ENCODE assay signal across 11 cellular contexts in the genomic region with DNA sequence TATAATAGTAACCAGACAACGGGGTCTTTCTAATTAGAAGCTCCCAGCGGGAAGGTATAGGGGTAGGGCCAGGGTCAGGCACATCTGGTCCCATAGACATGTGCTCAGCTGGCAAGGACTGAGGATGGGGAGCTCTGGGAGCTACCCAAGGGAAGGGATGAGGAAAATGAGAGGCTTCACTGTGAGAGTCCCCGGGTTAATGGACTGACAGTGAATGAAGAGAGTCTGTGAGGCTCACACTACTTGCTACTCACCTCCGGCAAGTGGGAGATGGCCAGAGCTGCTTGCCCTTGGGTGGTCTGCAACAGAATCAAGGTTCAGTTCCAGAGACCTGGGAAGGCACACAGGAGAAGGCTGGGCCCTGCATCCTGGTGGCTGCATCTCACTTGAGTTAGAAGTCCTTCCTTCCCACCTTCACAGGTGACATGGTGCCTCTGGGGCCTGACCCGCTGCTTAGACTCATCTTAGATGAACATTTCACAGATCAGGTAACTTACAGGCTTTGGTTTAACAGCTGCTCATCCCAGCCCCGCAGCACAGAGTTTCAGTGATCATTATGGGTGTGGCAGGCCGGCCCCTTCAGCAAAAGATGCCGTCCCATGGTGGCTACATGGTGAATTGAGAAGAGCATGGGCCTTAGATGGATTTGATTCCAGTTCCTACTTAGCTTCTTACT. TPM values are rescaled to one million over a fixed set of nuclear protein-coding genes. Genes with fewer than 3 reads are reported as not detected.
DNase-seq lines count a peak whose midpoint lies in the region; ATAC-seq and TF ChIP-seq lines count a peak whose summit lies in the region.
"Had no signal": no experiment of that assay in that cellular context is flagged by ENCODE, and none has a peak within 500 bp of the region (broad histone marks: within the 10 kb centered on the region; RNA-seq: fewer than 3 reads in every experiment).

No MANE protein-coding gene starts in this region.

- H3K9ac ChIP-seq in BLaER1 treated with 17β-estradiol and CSF1 and Interleukin-3, amounts not matched to agents 10 nM and 100 nM, result peak overlapping the region; percentile 73 to 86 (median 79)

- CTCF ChIA-PET in naive thymus-derived CD4-positive, alpha-beta T cell (lab: Charles Lee), result interaction anchor here (0.6 to 15.4 kb wide), 8 partner anchors 10 to 251 kb away, joined by 3 to 424 read pairs (median 6); a partner anchor contains a TSS
- CTCF ChIA-PET in WTC11 (lab: Charles Lee), result interaction anchor here (0.7 to 2.6 kb wide), 6 partner anchors 11 to 101 kb away, joined by 3 to 18 read pairs (median 8); a partner anchor contains a TSS

- ATAC-seq in GM21526 (IDR thresholded peaks at IDR 0.05; ENCODE audit: low FRiP score, unreplicated experiment), result peak; percentile 20
- ATAC-seq in activated T-helper 17 cell treated with anti-CD3 and anti-CD28 coated beads, Interleukin-2, amount 50 U/mL, for 72 hours (replicated peaks), result no peak
- ATAC-seq in naive thymus-derived CD4-positive, alpha-beta T cell, result no peak
- ATAC-seq in WTC11, result no peak
- no peak for ATAC-seq in HG02852 (IDR thresholded peaks at IDR 0.05; ENCODE audit: unreplicated experiment)

- no peaks in the 10 kb centered on the region for H3K27me3 Mint-ChIP-seq in activated T-helper 17 cell treated with anti-CD3 and anti-CD28 coated beads, Interleukin-2, amount 50 U/mL, for 72 hours
- H3K27me3 Mint-ChIP-seq in naive thymus-derived CD4-positive, alpha-beta T cell, result no peaks in the 10 kb centered on the region
- H3K27me3 Mint-ChIP-seq in WTC11 (ENCODE audit: low read depth), result no peaks in the 10 kb centered on the region

- DNase-seq in naive thymus-derived CD4-positive, alpha-beta T cell, result peak in 1 of 9 donors; percentile 14
- no peak for DNase-seq in activated CD4-positive, CD25-positive, alpha-beta regulatory T cell treated with anti-CD3 and anti-CD28 coated beads, Interleukin-2, amount 50 U/mL, for 72 hours
- DNase-seq in WTC11 (ENCODE audit: low spot score), result no peak
- no peak for DNase-seq in GM19238 (ENCODE audit: insufficient read length, low spot score)
- DNase-seq: NCI-H748 treated with DMSO at 0.1 percent for 48 hours had no signal

- H3K27ac ChIP-seq in BLaER1 treated with 17β-estradiol and CSF1 and Interleukin-3, amounts not matched to agents 10 nM and 100 nM, result peak overlapping the region; percentile 88 to 97 (median 95)
- H3K27ac ChIP-seq in naive thymus-derived CD4-positive, alpha-beta T cell (ENCODE audit: low read depth, low read length), result peak overlapping the region; percentile 90

- peaks cover 76% of the 10 kb centered on the region for H3K4me1 Mint-ChIP-seq in activated T-helper 17 cell treated with anti-CD3 and anti-CD28 coated beads, Interleukin-2, amount 50 U/mL, for 72 hours
- peaks cover 68 to 94% (median 91%) of the 10 kb centered on the region in 7 donors for H3K4me1 Mint-ChIP-seq in naive thymus-derived CD4-positive, alpha-beta T cell
- H3K4me1 Mint-ChIP-seq in WTC11, result peaks cover 4% of the 10 kb centered on the region

- H3K27me3 ChIP-seq in BLaER1 treated with 17β-estradiol and CSF1 and Interleukin-3, amounts not matched to agents 10 nM and 100 nM, result no peaks in the 10 kb centered on the region
- no peaks in the 10 kb centered on the region for H3K27me3 ChIP-seq in naive thymus-derived CD4-positive, alpha-beta T cell (ENCODE audit: control insufficient read depth in 2 of 2, insufficient read depth in 2 of 2, low read length in 2 of 2)

- H3K4me2 ChIP-seq in BLaER1 treated with 17β-estradiol and CSF1 and Interleukin-3, amounts not matched to agents 10 nM and 100 nM, result peak overlapping the region; percentile 87 to 99 (median 96)

- H3K36me3 Mint-ChIP-seq in activated T-helper 17 cell treated with anti-CD3 and anti-CD28 coated beads, Interleukin-2, amount 50 U/mL, for 72 hours (ENCODE audit: low read depth), result peaks cover 100% of the 10 kb centered on the region
- H3K36me3 Mint-ChIP-seq in naive thymus-derived CD4-positive, alpha-beta T cell, result peaks cover 14 to 52% (median 22%) of the 10 kb centered on the region in 5 donors
- H3K36me3 Mint-ChIP-seq in WTC11, result no peaks in the 10 kb centered on the region
- H3K36me3 Mint-ChIP-seq: type B pancreatic cell had no signal

- H3K27ac Mint-ChIP-seq in activated T-helper 17 cell treated with anti-CD3 and anti-CD28 coated beads, Interleukin-2, amount 50 U/mL, for 72 hours, result peak overlapping the region; percentile 100
- peak overlapping the region; percentile 86 to 100 (median 93) for H3K27ac Mint-ChIP-seq in naive thymus-derived CD4-positive, alpha-beta T cell
- H3K27ac Mint-ChIP-seq in WTC11, result no peak overlapping the region
- H3K27ac Mint-ChIP-seq: type B pancreatic cell had no signal

- H4K20me1 ChIP-seq in BLaER1 treated with 17β-estradiol and CSF1 and Interleukin-3, amounts not matched to agents 10 nM and 100 nM, result peaks cover 17 to 40% (median 33%) of the 10 kb centered on the region in 11 experiments; a peak in 18 of 22 replicates

- H3K36me3 ChIP-seq in BLaER1 treated with 17β-estradiol and CSF1 and Interleukin-3, amounts not matched to agents 10 nM and 100 nM, result peaks cover 31 to 65% (median 43%) of the 10 kb centered on the region in 11 experiments
- H3K36me3 ChIP-seq in naive thymus-derived CD4-positive, alpha-beta T cell (ENCODE audit: control insufficient read depth in 2 of 3, insufficient read depth in 3 of 3, low read length in 3 of 3), result peaks cover 23 to 34% (median 33%) of the 10 kb centered on the region in 3 experiments

- no peaks in the 10 kb centered on the region for H3K9me3 ChIP-seq in BLaER1 treated with 17β-estradiol and CSF1 and Interleukin-3, amounts not matched to agents 10 nM and 100 nM (replicated peaks in 1 of 11)
- no peaks in the 10 kb centered on the region for H3K9me3 ChIP-seq in naive thymus-derived CD4-positive, alpha-beta T cell (ENCODE audit: control insufficient read depth in 2 of 3, low read length in 3 of 3)

- TF ChIP-seq CTCF in WTC11 (IDR thresholded peaks at IDR 0.05), result no peak

- intact Hi-C loops in naive thymus-derived CD4-positive, alpha-beta T cell (cut with micrococcal nuclease), result loop anchor here (1.0 to 5.0 kb wide), 4 partner anchors 10 to 108 kb away; a partner anchor contains a TSS

- peak overlapping the region in 9 of 10 experiments; percentile 24 to 60 (median 39); a peak in 14 of 20 replicates for H3K4me3 ChIP-seq in BLaER1 treated with 17β-estradiol and CSF1 and Interleukin-3, amounts not matched to agents 10 nM and 100 nM
- H3K4me3 ChIP-seq in naive thymus-derived CD4-positive, alpha-beta T cell (ENCODE audit: low read length), result peak overlapping the region; percentile 19
- H3K4me3 ChIP-seq: lung had no signal

- H3K4me3 Mint-ChIP-seq in activated T-helper 17 cell treated with anti-CD3 and anti-CD28 coated beads, Interleukin-2, amount 50 U/mL, for 72 hours, result peak overlapping the region; percentile 84
- peak overlapping the region; percentile 65 to 88 (median 77) for H3K4me3 Mint-ChIP-seq in naive thymus-derived CD4-positive, alpha-beta T cell
- no peak overlapping the region for H3K4me3 Mint-ChIP-seq in WTC11
- H3K4me3 Mint-ChIP-seq: type B pancreatic cell had no signal

- POLR2A ChIA-PET in naive thymus-derived CD4-positive, alpha-beta T cell (lab: Charles Lee), result interaction anchor here (0.5 to 30.7 kb wide), 5 partner anchors 8 to 35 kb away, joined by 3 to 722 read pairs (median 6); no protein-coding TSS in a partner anchor
- POLR2A ChIA-PET in WTC11 (lab: Charles Lee), result no interaction called here

- H3K9me3 Mint-ChIP-seq in activated T-helper 17 cell treated with anti-CD3 and anti-CD28 coated beads, Interleukin-2, amount 50 U/mL, for 72 hours, result no peaks in the 10 kb centered on the region
- H3K9me3 Mint-ChIP-seq in naive thymus-derived CD4-positive, alpha-beta T cell, result no peaks in the 10 kb centered on the region
- H3K9me3 Mint-ChIP-seq in WTC11, result no peaks in the 10 kb centered on the region
- H3K9me3 Mint-ChIP-seq: type B pancreatic cell had no signal

- H3K4me1 ChIP-seq in BLaER1 treated with 17β-estradiol and CSF1 and Interleukin-3, amounts not matched to agents 10 nM and 100 nM, result peaks cover 79 to 84% (median 80%) of the 10 kb centered on the region in 10 experiments
- H3K4me1 ChIP-seq in naive thymus-derived CD4-positive, alpha-beta T cell (ENCODE audit: control insufficient read depth in 2 of 2, insufficient read depth in 2 of 2, low read length in 2 of 2), result peaks cover 81 to 90% of the 10 kb centered on the region in 2 donors

TF ChIP-seq in WTC11, 78 proteins besides CTCF, POLR2A, EP300 and RAD21 (continues in another document):
- TF ChIP-seq ETV6 (CRISPR knock-in tag; IDR thresholded peaks at IDR 0.05) (no peak), ZNF232 (CRISPR knock-in tag; IDR thresholded peaks at IDR 0.05) (no peak)
- TF ChIP-seq, protein P1, sequence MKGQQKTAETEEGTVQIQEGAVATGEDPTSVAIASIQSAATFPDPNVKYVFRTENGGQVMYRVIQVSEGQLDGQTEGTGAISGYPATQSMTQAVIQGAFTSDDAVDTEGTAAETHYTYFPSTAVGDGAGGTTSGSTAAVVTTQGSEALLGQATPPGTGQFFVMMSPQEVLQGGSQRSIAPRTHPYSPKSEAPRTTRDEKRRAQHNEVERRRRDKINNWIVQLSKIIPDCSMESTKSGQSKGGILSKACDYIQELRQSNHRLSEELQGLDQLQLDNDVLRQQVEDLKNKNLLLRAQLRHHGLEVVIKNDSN (CRISPR knock-in tag; IDR thresholded peaks at IDR 0.05), result no peak

RNA-seq across cellular contexts. Expression of a gene that starts 31.7 kb away (rescaled TPM):
- total RNA-seq in activated T-helper 17 cell treated with anti-CD3 and anti-CD28 coated beads, Interleukin-2, amount 50 U/mL, for 72 hours, result 10 to 100 TPM; 63.4 to 64.9 TPM
- 10 to 100 TPM; 38.7 to 73.0 (median 59.6) TPM for total RNA-seq in naive thymus-derived CD4-positive, alpha-beta T cell
- 10 to 100 TPM; 33.5 to 53.4 TPM for polyA plus RNA-seq in naive thymus-derived CD4-positive, alpha-beta T cell
- total RNA-seq in WTC11 (2021), result 35.7 to 36.8 TPM (median 35.9 TPM) in 3 replicates

RNA-seq across cellular contexts. Expression of a gene that starts 54.8 kb away (rescaled TPM):
- total RNA-seq in activated T-helper 17 cell treated with anti-CD3 and anti-CD28 coated beads, Interleukin-2, amount 50 U/mL, for 72 hours, result 10 to 100 TPM in 1 of 2 donors, 1 to 10 TPM in 1; 9.3 to 12.3 TPM
- 1 to 10 TPM in 2 of 5 experiments, under 1 TPM in 3; 0.22 to 8.2 (median 0.69) TPM for total RNA-seq in naive thymus-derived CD4-positive, alpha-beta T cell
- polyA plus RNA-seq in naive thymus-derived CD4-positive, alpha-beta T cell, result not detected
- 6.7 to 7.8 TPM (median 6.7 TPM) in 3 replicates for total RNA-seq in WTC11 (2021)
